ENCODE assay signal across 10 cellular contexts in the genomic region with DNA sequence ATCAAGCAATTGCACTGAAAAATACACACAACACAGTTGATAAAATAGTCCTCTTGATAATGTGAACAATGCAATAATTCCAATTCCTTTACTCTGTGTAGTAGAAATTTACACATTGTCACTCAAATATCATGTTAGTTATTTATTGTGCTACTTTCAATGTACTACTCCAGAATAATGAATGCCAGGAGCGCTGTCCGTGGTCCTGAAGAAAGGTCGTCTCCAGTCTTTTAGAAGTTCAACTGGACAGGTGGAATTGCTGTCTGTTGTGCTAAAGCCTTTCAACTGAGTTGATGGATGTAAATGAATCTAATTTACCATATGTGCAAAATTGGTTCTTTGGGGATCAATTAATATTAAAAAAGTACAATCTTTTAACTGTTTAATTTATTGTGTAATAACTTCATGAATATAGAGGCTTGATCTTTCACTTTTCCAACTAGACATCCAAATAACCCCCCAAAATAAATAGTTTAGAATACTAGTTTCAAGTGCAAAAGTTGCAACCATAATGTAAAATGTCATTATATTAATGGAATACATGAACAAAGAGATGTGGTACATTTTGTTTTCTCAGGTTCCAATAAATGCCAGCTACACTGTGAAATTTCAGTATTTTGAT. TPM values are rescaled to one million over a fixed set of nuclear protein-coding genes. Genes with fewer than 3 reads are reported as not detected.
DNase-seq lines count a peak whose midpoint lies in the region; ATAC-seq and TF ChIP-seq lines count a peak whose summit lies in the region.
"Had no signal": no experiment of that assay in that cellular context is flagged by ENCODE, and none has a peak within 500 bp of the region (broad histone marks: within the 10 kb centered on the region; RNA-seq: fewer than 3 reads in every experiment).

No MANE protein-coding gene starts in this region.

- H3K4me3 ChIP-seq in breast epithelium (no peak overlapping the region), endodermal cell (ENCODE audit: low read length) (no peak overlapping the region)

- H3K36me3 ChIP-seq in breast epithelium (no peaks in the 10 kb centered on the region), endodermal cell (ENCODE audit: control insufficient read depth, insufficient read depth, low read length) (no peaks in the 10 kb centered on the region)

- CTCF ChIA-PET in MCF 10A (lab: Yijun Ruan, JAX) = no interaction called here
- CTCF ChIA-PET in RWPE1 (lab: Yijun Ruan, JAX) = interaction anchor here (0.6 kb wide), 2 partner anchors 484 to 585 kb away, joined by 3 to 4 read pairs; no protein-coding TSS in a partner anchor

- H3K9me3 ChIP-seq in breast epithelium (no peaks in the 10 kb centered on the region), endodermal cell (ENCODE audit: control insufficient read depth, low read length) (no peaks in the 10 kb centered on the region)

- H3K27ac Mint-ChIP-seq in MCF 10A (ENCODE audit: low read depth, unreplicated experiment) (no peak overlapping the region), endodermal cell (no peak overlapping the region)
- H3K27ac Mint-ChIP-seq: stimulated activated naive CD8-positive, alpha-beta T cell treated with anti-CD3 and anti-CD28 coated beads, Interleukin-15, Interleukin-2, amounts not matched to agents 100 ng/mL and 50 ng/mL, for 24 hours had no signal

- intact Hi-C loops in MCF 10A (cut with micrococcal nuclease) = loop anchor here (1.0 to 10.0 kb wide), 6 partner anchors 251 to 1878 kb away; a partner anchor contains a TSS
- intact Hi-C loops in breast epithelium (cut with DNase I; ENCODE audit: low total_unique reads) = loop anchor here (5.0 kb wide), 1 partner anchor 1024 kb away; no protein-coding TSS in a partner anchor
- intact Hi-C loops in posterior vena cava (cut with DNase I) = no loop called here

- no peak for TF ChIP-seq CTCF in MCF 10A (IDR thresholded peaks at IDR 0.05; ENCODE audit: unreplicated experiment)
- no peak for TF ChIP-seq CTCF in breast epithelium (IDR thresholded peaks at IDR 0.05)
- TF ChIP-seq CTCF in RWPE1 (conservative IDR thresholded peaks at IDR 0.05; ENCODE audit: low read depth) = no peak
- no peak for TF ChIP-seq CTCF in endodermal cell (conservative IDR thresholded peaks at IDR 0.05)

- no peak for ATAC-seq in GM18498 (IDR thresholded peaks at IDR 0.05; ENCODE audit: unreplicated experiment)
- no peak for ATAC-seq in GM18502 (IDR thresholded peaks at IDR 0.05; ENCODE audit: poor library complexity, unreplicated experiment)

- H3K4me1 ChIP-seq in breast epithelium = no peaks in the 10 kb centered on the region
- H3K4me1 ChIP-seq in endodermal cell (ENCODE audit: control insufficient read depth, insufficient read depth, low read length) = no peaks in the 10 kb centered on the region

- H3K9me3 Mint-ChIP-seq in MCF 10A (ENCODE audit: unreplicated experiment) = peaks cover under 1% of the 10 kb centered on the region
- H3K9me3 Mint-ChIP-seq in endodermal cell = no peaks in the 10 kb centered on the region

- H3K4me3 Mint-ChIP-seq in MCF 10A (ENCODE audit: unreplicated experiment) (no peak overlapping the region), endodermal cell (no peak overlapping the region)
- H3K4me3 Mint-ChIP-seq: stimulated activated naive CD8-positive, alpha-beta T cell treated with anti-CD3 and anti-CD28 coated beads, Interleukin-15, Interleukin-2, amounts not matched to agents 100 ng/mL and 50 ng/mL, for 24 hours had no signal

- H3K27me3 ChIP-seq in breast epithelium (peaks cover 0 to 39% of the 10 kb centered on the region in 2 donors), endodermal cell (ENCODE audit: control insufficient read depth, insufficient read depth, low read length, poor library complexity, severe bottlenecking) (peaks cover 80% of the 10 kb centered on the region)

- WGBS in endodermal cell (ENCODE audit: insufficient coverage in 1 of 2, insufficient read length in 1 of 2), 2 experiments = 0 to 3% methylated on average over 3 of the region's 3 CpGs

- H3K27me3 Mint-ChIP-seq in MCF 10A (ENCODE audit: insufficient read depth, unreplicated experiment) (no peaks in the 10 kb centered on the region), endodermal cell (ENCODE audit: insufficient read depth) (peaks cover 73% of the 10 kb centered on the region)

- no TSS peak for BruUV-seq in MCF 10A (replicated peaks; lab: Mats Ljungman, UMichigan)

- H3K27ac ChIP-seq in breast epithelium (no peak overlapping the region), RWPE1 (no peak overlapping the region), endodermal cell (ENCODE audit: low read depth, low read length) (no peak overlapping the region)

- H3K4me1 Mint-ChIP-seq in MCF 10A (ENCODE audit: insufficient read depth, unreplicated experiment) = peaks cover 9% of the 10 kb centered on the region
- H3K4me1 Mint-ChIP-seq in endodermal cell = peaks cover 33% of the 10 kb centered on the region

- DNase-seq in MCF 10A (ENCODE audit: unreplicated experiment) (peak; percentile 85), breast epithelium (ENCODE audit: low spot score in 2 of 2) (no peak), RWPE1 (ENCODE audit: low spot score) (peak; percentile 41), endodermal cell (peak; percentile 91), posterior vena cava (ENCODE audit: low spot score) (peak; percentile 85), NCI-H1092 (lab: John Stamatoyannopoulos, UW) (no peak)

- H3K9ac ChIP-seq in endodermal cell (ENCODE audit: extremely low read depth, low read length, poor library complexity, severe bottlenecking) = no peak overlapping the region

- POLR2A ChIA-PET in MCF 10A (lab: Yijun Ruan, JAX) = no interaction called here
- POLR2A ChIA-PET in RWPE1 (lab: Yijun Ruan, JAX; ENCODE audit: low non-redundant PET) = no interaction called here

- H3K36me3 Mint-ChIP-seq in MCF 10A (ENCODE audit: insufficient read depth, unreplicated experiment) (peaks cover 7% of the 10 kb centered on the region), endodermal cell (ENCODE audit: low read depth) (no peaks in the 10 kb centered on the region)

- no peak for TF ChIP-seq POLR2A in breast epithelium (IDR thresholded peaks at IDR 0.05)

RNA-seq across cellular contexts. Expression of a gene that starts 3.2 kb away (rescaled TPM):
- total RNA-seq in MCF 10A (2022) (0.89 and 2.5 TPM in 2 replicates), breast epithelium (1 to 10 TPM in 2 of 3 donors, not detected in 1; 1.1 to 3.7 TPM), endodermal cell (1 to 10 TPM in 1 of 2 donors, under 1 TPM in 1; 1.00 to 4.5 TPM), posterior vena cava (1 to 10 TPM; 1.5 to 1.7 TPM)
- polyA plus RNA-seq in endodermal cell (2013, experiment 1 of 2) = 2.2 TPM
- 2.1 TPM for polyA plus RNA-seq in endodermal cell (2013, experiment 2 of 2)
- total RNA-seq: T-helper 1 cell treated with Interleukin-12 subunit alpha and Interleukin-12 subunit beta and Interleukin-4 antibody, amounts not matched to agents 30 ng/mL and 1 ng/mL, for 36 hours had no signal

Comparison
In these comparisons a context has a peak if more than half of its experiments do, and no peak if none do; other contexts are left out.
1. DNase-seq: peak in MCF 10A (single experiment), RWPE1 (single experiment), endodermal cell (single experiment) and posterior vena cava (single experiment); none in breast epithelium (0 of 2) and NCI-H1092 (single experiment).
2. intact Hi-C loops: an anchor here in MCF 10A (1.0 to 10.0 kb wide) and breast epithelium (5.0 kb wide); none called in posterior vena cava.